8 cellular contexts compared by ENCODE assay signal in genomic region chr14:34629657-34630529, GRCh38. TPM values are rescaled to one million over a fixed set of nuclear protein-coding genes. Genes with fewer than 3 reads are reported as not detected.
A peak's percentile ranks its signal among the peaks of the same experiment; 100 is the strongest.
DNase-seq lines count a peak whose midpoint lies in the region; ATAC-seq and TF ChIP-seq lines count a peak whose summit lies in the region.

SNX6 (minus strand) TSS chr14:34630148; CDS start chr14:34630116, 32 bp downstream.

- H3K9me3 ChIP-seq in iPS-18c (ENCODE audit: control insufficient read depth, insufficient read depth, low read length) (no peaks in the 10 kb centered on the region), skeletal muscle tissue (ENCODE audit: control insufficient read depth in 3 of 3, low read length in 3 of 3) (no peaks in the 10 kb centered on the region)

- peak within 1 kb of the TSS; percentile 96 to 97 (median 96) for H3K9ac ChIP-seq in skeletal muscle tissue (ENCODE audit: low read depth in 1 of 3, low read length in 3 of 3)

- in situ Hi-C loops in T47D (cut with HindIII; ENCODE audit: low pct_unique_long_range_greater_than_20kb, low sequenced_read_pairs) = no loop called here

- H3K4me3 ChIP-seq in iPS-18c (ENCODE audit: insufficient read depth, low read depth, low read length) = peak within 1 kb of the TSS; percentile 91
- H3K4me3 ChIP-seq in skeletal muscle tissue (ENCODE audit: low read length in 3 of 3) = peak within 1 kb of the TSS; percentile 79 to 96 (median 94)

- H3K27me3 ChIP-seq in skeletal muscle tissue (ENCODE audit: control insufficient read depth in 3 of 3, insufficient read depth in 3 of 3, low read length in 3 of 3) = no peaks in the 10 kb centered on the region

- peaks cover 4 to 11% (median 8%) of the 10 kb centered on the region in 3 donors for H3K4me1 ChIP-seq in skeletal muscle tissue (ENCODE audit: control insufficient read depth in 3 of 3, insufficient read depth in 3 of 3, low read length in 3 of 3)

- H3K36me3 ChIP-seq in skeletal muscle tissue (ENCODE audit: control insufficient read depth in 3 of 3, insufficient read depth in 3 of 3, low read length in 3 of 3) = peaks cover 0 to 2% (median 0%) of the 10 kb centered on the region in 3 donors

- H3K27ac ChIP-seq in VCaP (peak within 1 kb of the TSS; percentile 86), skeletal muscle tissue (ENCODE audit: low read depth, low read length) (peak within 1 kb of the TSS; percentile 82)

- ATAC-seq in HG02884 (IDR thresholded peaks at IDR 0.05; ENCODE audit: unreplicated experiment) = peak; percentile 88

- DNase-seq in SIG-M5 treated with dmso at 0.1 percent for 504 hours (lab: John Stamatoyannopoulos, UW; ENCODE audit: unreplicated experiment) (peak; percentile 65), SIG-M5 (lab: John Stamatoyannopoulos, UW) (no peak), NCI-H2029 treated with DMSO at 0.1 percent for 48 hours (lab: John Stamatoyannopoulos, UW) (peak; percentile 86), T47D (ENCODE audit: low read depth in 1 of 2, low spot score in 1 of 2) (peak; percentile 88 to 98)

- TF ChIP-seq CTCF in VCaP (conservative IDR thresholded peaks at IDR 0.05) = no peak

RNA-seq across cellular contexts. Expression of gene SNX6, which starts in this region (rescaled TPM):
- 82.5 TPM for total RNA-seq in skeletal muscle tissue
